In genomic region chr5:76209297-76209696, GRCh38 we compare ENCODE assay signal across 1 cellular context.
TF ChIP-seq lines count a peak whose summit lies in the region.

No MANE protein-coding gene starts in this region.

TF ChIP-seq in HCT116, 20 proteins besides CTCF, POLR2A, EP300 and RAD21 (continued from another document):
- no peak for TF ChIP-seq ZBTB33 (IDR thresholded peaks at IDR 0.05; ENCODE audit: extremely low read depth, insufficient replicate concordance, low read length)
TF ChIP-seq in HCT116: peak in this region for 0.
